In genomic region chr4:119017634-119018033, GRCh38 we compare ENCODE assay signal across 22 cellular contexts.
"Had no signal": no experiment of that assay in that cellular context is flagged by ENCODE, and none has a peak within 500 bp of the region (broad histone marks: within the 10 kb centered on the region; RNA-seq: fewer than 3 reads in every experiment).

No MANE protein-coding gene starts in this region.

- H3K27me3 ChIP-seq: body of pancreas, cardiac muscle cell, neural progenitor cell, suprapubic skin had no signal

- H3K4me3 ChIP-seq: body of pancreas, cardiac muscle cell, neural progenitor cell, suprapubic skin had no signal

- H3K27ac ChIP-seq: body of pancreas, cardiac muscle cell, neural progenitor cell, suprapubic skin had no signal

- H3K27ac Mint-ChIP-seq: activated CD4-positive, alpha-beta memory T cell treated with anti-CD3 and anti-CD28 coated beads, Interleukin-2, amount 10 ng/mL, durations not matched to agents 7 days and 5 days; activated CD8-positive, alpha-beta memory T cell treated with anti-CD3 and anti-CD28 coated beads, Interleukin-2, amount 10 ng/mL, durations not matched to agents 7 days and 5 days; activated naive CD4-positive, alpha-beta T cell treated with anti-CD3 and anti-CD28 coated beads, Interleukin-2, amount 10 ng/mL, durations not matched to agents 7 days and 5 days; memory B cell; neural progenitor cell; stimulated activated naive CD8-positive, alpha-beta T cell treated with anti-CD3 and anti-CD28 coated beads, Interleukin-15, Interleukin-2, amounts not matched to agents 100 ng/mL and 50 ng/mL, for 24 hours; T-helper 1 cell treated with Interleukin-12 subunit alpha and Interleukin-12 subunit beta and Interleukin-4 antibody, amounts not matched to agents 30 μg/mL and 1 μg/mL, for 36 hours; type B pancreatic cell had no signal

- H3K36me3 ChIP-seq: cardiac muscle cell, neural progenitor cell, suprapubic skin had no signal

- H3K9ac ChIP-seq: neural progenitor cell had no signal

- H3K4me2 ChIP-seq: neural progenitor cell had no signal

- H3K4me1 Mint-ChIP-seq: activated CD4-positive, alpha-beta memory T cell treated with anti-CD3 and anti-CD28 coated beads, Interleukin-2, amount 10 ng/mL, durations not matched to agents 7 days and 5 days; activated CD8-positive, alpha-beta memory T cell treated with anti-CD3 and anti-CD28 coated beads, Interleukin-2, amount 10 ng/mL, durations not matched to agents 7 days and 5 days; activated naive CD4-positive, alpha-beta T cell treated with anti-CD3 and anti-CD28 coated beads, Interleukin-2, amount 10 ng/mL, durations not matched to agents 7 days and 5 days; memory B cell; naive B cell; neural progenitor cell had no signal

- H3K9me3 Mint-ChIP-seq: activated CD4-positive, alpha-beta memory T cell treated with anti-CD3 and anti-CD28 coated beads, Interleukin-2, amount 10 ng/mL, durations not matched to agents 7 days and 5 days; activated naive CD4-positive, alpha-beta T cell treated with anti-CD3 and anti-CD28 coated beads, Interleukin-2, amount 10 ng/mL, durations not matched to agents 7 days and 5 days; neural progenitor cell; T-helper 1 cell treated with Interleukin-12 subunit alpha and Interleukin-12 subunit beta and Interleukin-4 antibody, amounts not matched to agents 30 μg/mL and 1 μg/mL, for 36 hours; type B pancreatic cell had no signal

- H3K36me3 Mint-ChIP-seq: activated CD8-positive, alpha-beta memory T cell treated with anti-CD3 and anti-CD28 coated beads, Interleukin-2, amount 10 ng/mL, durations not matched to agents 7 days and 5 days; activated naive CD4-positive, alpha-beta T cell treated with anti-CD3 and anti-CD28 coated beads, Interleukin-2, amount 10 ng/mL, durations not matched to agents 7 days and 5 days; memory B cell; naive B cell; neural progenitor cell; type B pancreatic cell had no signal

- H3K4me1 ChIP-seq: body of pancreas, neural progenitor cell, suprapubic skin had no signal

- H3K9me3 ChIP-seq: body of pancreas, suprapubic skin had no signal

- DNase-seq: activated CD4-positive, alpha-beta memory T cell treated with anti-CD3 and anti-CD28 coated beads, Interleukin-2, amount 10 ng/mL, durations not matched to agents 7 days and 5 days; activated CD4-positive, alpha-beta T cell treated with anti-CD3 and anti-CD28 coated beads for 48 hours; activated CD8-positive, alpha-beta memory T cell treated with anti-CD3 and anti-CD28 coated beads, Interleukin-2, amount 10 ng/mL, durations not matched to agents 7 days and 5 days; activated effector memory CD4-positive, alpha-beta T cell treated with anti-CD3 and anti-CD28 coated beads, Interleukin-2, amount 50 U/mL, for 16 hours; activated naive CD4-positive, alpha-beta T cell treated with anti-CD3 and anti-CD28 coated beads, Interleukin-2, amount 10 ng/mL, durations not matched to agents 7 days and 5 days; activated T-cell treated with anti-CD3 and anti-CD28 coated beads for 4 hours; body of pancreas; dermis blood vessel endothelial cell; effector memory CD4-positive, alpha-beta T cell; head of caudate nucleus; hypothalamus; naive B cell; posterior cingulate gyrus; stimulated activated CD4-positive, alpha-beta T cell treated with anti-CD3 and anti-CD28 coated beads, Interleukin-4, amount 100 ng/mL, for 4 hours; T1000 had no signal

- H3K4me3 Mint-ChIP-seq: activated CD4-positive, alpha-beta memory T cell treated with anti-CD3 and anti-CD28 coated beads, Interleukin-2, amount 10 ng/mL, durations not matched to agents 7 days and 5 days; activated CD8-positive, alpha-beta memory T cell treated with anti-CD3 and anti-CD28 coated beads, Interleukin-2, amount 10 ng/mL, durations not matched to agents 7 days and 5 days; activated naive CD4-positive, alpha-beta T cell treated with anti-CD3 and anti-CD28 coated beads, Interleukin-2, amount 10 ng/mL, durations not matched to agents 7 days and 5 days; memory B cell; naive B cell; neural progenitor cell; stimulated activated naive CD8-positive, alpha-beta T cell treated with anti-CD3 and anti-CD28 coated beads, Interleukin-15, Interleukin-2, amounts not matched to agents 100 ng/mL and 50 ng/mL, for 24 hours; T-helper 1 cell treated with Interleukin-12 subunit alpha and Interleukin-12 subunit beta and Interleukin-4 antibody, amounts not matched to agents 30 μg/mL and 1 μg/mL, for 36 hours; type B pancreatic cell had no signal

- H3K27me3 Mint-ChIP-seq: type B pancreatic cell had no signal
